9 cellular contexts compared by ENCODE assay signal in the genomic region with DNA sequence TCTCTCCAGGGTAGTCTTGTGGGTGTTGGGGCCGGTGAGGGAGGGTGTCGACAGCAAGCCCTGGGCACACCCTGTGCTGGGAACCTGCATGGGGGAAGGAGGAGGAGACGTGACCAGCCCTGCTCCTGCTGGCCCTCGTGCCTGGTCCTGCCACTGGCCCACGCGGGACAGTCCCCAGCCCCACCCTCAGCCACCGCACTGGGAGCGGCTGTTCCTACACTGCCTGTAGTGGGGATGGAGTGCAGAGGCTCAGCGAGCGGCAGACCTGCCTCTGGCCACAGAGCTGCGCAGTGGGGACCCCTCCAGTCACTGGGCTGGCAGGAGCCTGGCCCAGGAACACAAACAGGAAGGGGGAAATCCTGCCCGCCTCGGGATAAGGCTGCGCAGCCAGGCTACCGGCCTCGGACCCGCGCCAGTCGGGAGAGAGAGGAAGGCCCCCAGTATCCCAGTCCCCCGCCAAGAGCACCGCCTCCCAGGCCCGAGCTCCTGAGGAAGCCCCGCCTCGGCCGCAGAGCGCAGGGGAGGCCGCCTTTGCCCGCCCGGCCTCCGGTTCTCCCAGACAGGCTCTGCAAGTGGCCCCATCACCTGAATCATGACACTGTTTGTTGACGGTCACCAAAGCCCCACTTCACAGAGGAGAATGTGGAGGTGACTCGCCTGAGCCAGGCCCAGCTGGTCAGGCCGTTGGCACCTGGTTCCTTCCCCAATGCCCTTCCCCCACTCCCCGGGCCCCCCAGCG. TPM values are rescaled to one million over a fixed set of nuclear protein-coding genes. Genes with fewer than 3 reads are reported as not detected.
DNase-seq lines count a peak whose midpoint lies in the region; ATAC-seq and TF ChIP-seq lines count a peak whose summit lies in the region.
"Had no signal": no experiment of that assay in that cellular context is flagged by ENCODE, and none has a peak within 500 bp of the region (broad histone marks: within the 10 kb centered on the region; RNA-seq: fewer than 3 reads in every experiment).

No MANE protein-coding gene starts in this region.

- peak overlapping the region; percentile 49 for H3K4me2 ChIP-seq in PC-9

- TF ChIP-seq CTCF in PC-9 (conservative IDR thresholded peaks at IDR 0.05) (no peak), ovary (IDR thresholded peaks at IDR 0.05) (no peak)

- peaks cover 22% of the 10 kb centered on the region for H3F3A ChIP-seq in PC-9 (ENCODE audit: insufficient read depth, low read depth)

- H3K27ac ChIP-seq in PC-9 (no peak overlapping the region), ovary (peak overlapping the region in 1 of 2 donors; percentile 21)

- H3K9me2 ChIP-seq in PC-9 (ENCODE audit: insufficient read depth): no peaks in the 10 kb centered on the region

- H3K36me3 ChIP-seq in PC-9 (ENCODE audit: low read depth): no peaks in the 10 kb centered on the region
- H3K36me3 ChIP-seq in ovary: no peaks in the 10 kb centered on the region

- no peak for TF ChIP-seq POLR2A in ovary (IDR thresholded peaks at IDR 0.05)

- DNase-seq in CD1c-positive myeloid dendritic cell (ENCODE audit: extremely low spot score) (peak; percentile 8), PC-9 (peak in 1 of 2 experiments; percentile 59), Right ventricle myocardium superior (peak; percentile 75), ovary (peak in 4 of 5 donors; percentile 37 to 61 (median 58)), NOMO-1 treated with dmso at 0.1 percent for 144 hours (lab: John Stamatoyannopoulos, UW; ENCODE audit: unreplicated experiment) (no peak), nucleus accumbens (lab: John Stamatoyannopoulos, UW) (no peak), NCI-H2081 treated with DMSO at 0.1 percent for 48 hours (lab: John Stamatoyannopoulos, UW) (no peak)
- DNase-seq: activated T-cell treated with anti-CD3 and anti-CD28 coated beads, Interleukin-2, amount 50 U/mL, for 4 hours had no signal

- TF ChIP-seq EP300 in ovary (IDR thresholded peaks at IDR 0.05): no peak

- intact Hi-C loops in PC-9 (cut with micrococcal nuclease; ENCODE audit: unreplicated experiment): loop anchor here (5.0 kb wide), 1 partner anchor 35 kb away; no protein-coding TSS in a partner anchor
- intact Hi-C loops in Right ventricle myocardium superior (cut with DNase I): no loop called here
- intact Hi-C loops in ovary (cut with DNase I): no loop called here

- CTCF ChIA-PET in PC-9 (lab: Charles Lee): no interaction called here

- 2 to 3% (median 3%) methylated on average over 19 to 35 of the region's 35 CpGs for WGBS in ovary, 3 donors

- peak; percentile 68 for ATAC-seq in Right ventricle myocardium superior (ENCODE audit: poor library complexity)
- ATAC-seq in GM21723 (IDR thresholded peaks at IDR 0.05; ENCODE audit: unreplicated experiment): no peak

- POLR2A ChIA-PET in PC-9 (lab: Charles Lee; ENCODE audit: unreplicated experiment): interaction anchor here (0.5 to 0.7 kb wide), 3 partner anchors 334 to 1863 kb away, joined by 3 to 6 read pairs (median 5); no protein-coding TSS in a partner anchor

- BruUV-seq in PC-9 (replicated peaks; lab: Mats Ljungman, UMichigan): no TSS peak

- H3K9me3 ChIP-seq in PC-9 (ENCODE audit: insufficient read depth, low read depth) (no peaks in the 10 kb centered on the region), ovary (no peaks in the 10 kb centered on the region)

- no peaks in the 10 kb centered on the region for H4K20me1 ChIP-seq in PC-9 (ENCODE audit: insufficient read depth)

- H3K79me2 ChIP-seq in PC-9 (ENCODE audit: low read depth): no peaks in the 10 kb centered on the region

- no peaks in the 10 kb centered on the region for H3K27me3 ChIP-seq in PC-9 (ENCODE audit: insufficient read depth, low read depth)
- no peaks in the 10 kb centered on the region for H3K27me3 ChIP-seq in ovary

- H3K4me3 ChIP-seq in PC-9 (no peak overlapping the region), ovary (peak overlapping the region; percentile 27)

- peaks cover 43% of the 10 kb centered on the region for H3K4me1 ChIP-seq in PC-9 (replicated peaks; ENCODE audit: insufficient read depth)
- peaks cover 12% of the 10 kb centered on the region for H3K4me1 ChIP-seq in ovary (ENCODE audit: insufficient read depth)

- H2AFZ ChIP-seq in PC-9: no peak overlapping the region

RNA-seq across cellular contexts. Expression of gene AHNAK2, which starts 10.6 kb away (rescaled TPM):
- 30.8 and 38.9 TPM in 2 replicates for total RNA-seq in PC-9 (2021)
- total RNA-seq in Right ventricle myocardium superior: 2.6 TPM
- 10 to 100 TPM in 3 of 7 donors, 1 to 10 TPM in 4; 1.1 to 15.6 (median 3.9) TPM for total RNA-seq in ovary
- 10 to 100 TPM in 1 of 2 donors, under 1 TPM in 1; 0.94 to 24.6 TPM for polyA plus RNA-seq in ovary

RNA-seq across cellular contexts. Expression of gene CLBA1, which starts 18.0 kb away (rescaled TPM):
- total RNA-seq in PC-9 (2021): 12.5 and 12.6 TPM in 2 replicates
- 1.5 TPM for total RNA-seq in Right ventricle myocardium superior
- total RNA-seq in ovary: 10 to 100 TPM in 2 of 7 donors, 1 to 10 TPM in 5; 3.5 to 15.7 (median 9.6) TPM
- polyA plus RNA-seq in ovary: 1 to 10 TPM; 6.4 to 6.7 TPM

RNA-seq across cellular contexts. Expression of gene PLD4, which starts 42.9 kb away (rescaled TPM):
- total RNA-seq in PC-9 (2021): 0.05 TPM in 1 of 2 replicates, not detected in the other
- 0.13 TPM for total RNA-seq in Right ventricle myocardium superior
- total RNA-seq in ovary: 1 to 10 TPM in 4 of 7 donors, under 1 TPM in 2, not detected in 1; 0.32 to 3.2 (median 1.4) TPM
- polyA plus RNA-seq in ovary: under 1 TPM; 0.12 to 0.48 TPM

RNA-seq across cellular contexts. Expression of gene CDCA4, which starts 53.3 kb away (rescaled TPM):
- 24.9 and 27.7 TPM in 2 replicates for total RNA-seq in PC-9 (2021)
- total RNA-seq in Right ventricle myocardium superior: 1.6 TPM
- total RNA-seq in ovary: 1 to 10 TPM; 6.3 to 9.4 (median 7.6) TPM
- polyA plus RNA-seq in ovary: 1 to 10 TPM; 2.9 to 7.3 TPM

Comparison
In these comparisons a context has a peak if more than half of its experiments do, and no peak if none do; other contexts are left out.
1. DNase-seq: peak in CD1c-positive myeloid dendritic cell (single experiment), Right ventricle myocardium superior (single experiment) and ovary (4 of 5); none in NOMO-1 treated with dmso at 0.1 percent for 144 hours (single experiment), nucleus accumbens (0 of 56) and NCI-H2081 treated with DMSO at 0.1 percent for 48 hours (single experiment).